ENCODE assay signal across 12 cellular contexts in genomic region chr6:10759884-10760329, GRCh38. TPM values are rescaled to one million over a fixed set of nuclear protein-coding genes. Genes with fewer than 3 reads are reported as not detected.
DNase-seq lines count a peak whose midpoint lies in the region; ATAC-seq, FAIRE-seq and TF ChIP-seq lines count a peak whose summit lies in the region.
"Had no signal": no experiment of that assay in that cellular context is flagged by ENCODE, and none has a peak within 500 bp of the region (broad histone marks: within the 10 kb centered on the region; RNA-seq: fewer than 3 reads in every experiment).

No MANE protein-coding gene starts in this region.

- in situ Hi-C loops in Caki2 (cut with HindIII; ENCODE audit: low pct_unique_long_range_greater_than_20kb, low sequenced_read_pairs): no loop called here
- in situ Hi-C loops in mammary epithelial cell (cut with MboI; ENCODE audit: low sequenced_read_pairs in 2 of 2): no loop called here

- H3K27me3 ChIP-seq in mammary epithelial cell (ENCODE audit: insufficient read depth, low read length): no peaks in the 10 kb centered on the region
- H3K27me3 ChIP-seq in lower lobe of right lung (ENCODE audit: low read depth): no peaks in the 10 kb centered on the region

- intact Hi-C loops in mammary epithelial cell (cut with micrococcal nuclease) (loop anchor here (1.0 kb wide), 5 partner anchors 13 to 66 kb away; partner anchors contain the start of genes C6orf52, PAK1IP1, TMEM14B and TMEM14C), lower lobe of right lung (cut with DNase I) (no loop called here)

- CTCF ChIA-PET in mammary epithelial cell (lab: Charles Lee; ENCODE audit: low non-redundant PET): interaction anchor here (0.6 kb wide), 1 partner anchor 37 kb away, joined by 3 read pairs; the partner anchor contains the start of gene TMEM14C

- H3K9ac ChIP-seq in mammary epithelial cell (ENCODE audit: insufficient read depth, low read length): peak overlapping the region; percentile 35

- dilution Hi-C loops in mammary epithelial cell (cut with HindIII; ENCODE audit: low sequenced_read_pairs): no loop called here

- peak overlapping the region; percentile 40 for H2AFZ ChIP-seq in mammary epithelial cell (ENCODE audit: low read depth, low read length)

- DNase-seq in Caki2 (ENCODE audit: low read depth) (peak; percentile 92), HTR-8/SVneo (ENCODE audit: insufficient read length, low spot score) (peak; percentile 34), mammary epithelial cell (peak; percentile 96), lower lobe of right lung (no peak), superior temporal gyrus (ENCODE audit: extremely low spot score) (no peak), NAMALWA (ENCODE audit: low spot score) (no peak)
- DNase-seq: activated CD4-positive, alpha-beta T cell treated with anti-CD3 and anti-CD28 coated beads for 1 hour; effector CD4-positive, alpha-beta T cell; natural killer cell; NCI-H146 had no signal

- H3K36me3 ChIP-seq in mammary epithelial cell (ENCODE audit: insufficient read depth, low read length): peaks cover 8% of the 10 kb centered on the region
- peaks cover 28% of the 10 kb centered on the region for H3K36me3 ChIP-seq in lower lobe of right lung

- peak; percentile 4 for FAIRE-seq in HTR-8/SVneo (lab: Jason Lieb, UNC)

- H3K4me3 ChIP-seq in mammary epithelial cell (replicated peaks in 1 of 3; ENCODE audit: insufficient read depth in 1 of 3, low read depth in 2 of 3, low read length in 3 of 3): peak overlapping the region in 1 of 3 experiments; percentile 15
- H3K4me3 ChIP-seq in lower lobe of right lung: no peak overlapping the region

- H3K4me1 ChIP-seq in mammary epithelial cell (ENCODE audit: insufficient read depth, low read length) (peaks cover 21% of the 10 kb centered on the region), lower lobe of right lung (peaks cover 5% of the 10 kb centered on the region)

- BruUV-seq in mammary epithelial cell (replicated peaks; lab: Mats Ljungman, UMichigan): no TSS peak

- peak; percentile 38 to 49 for ATAC-seq in lower lobe of right lung
- no peak for ATAC-seq in HG02973 (IDR thresholded peaks at IDR 0.05; ENCODE audit: unreplicated experiment)
- ATAC-seq in HG03565 (IDR thresholded peaks at IDR 0.05; ENCODE audit: unreplicated experiment): no peak

- H3K79me2 ChIP-seq in mammary epithelial cell (ENCODE audit: insufficient read depth, low read length): peaks cover 9% of the 10 kb centered on the region

- H4K20me1 ChIP-seq in mammary epithelial cell (ENCODE audit: insufficient read depth, low read length): no peaks in the 10 kb centered on the region

- WGBS in mammary epithelial cell (ENCODE audit: low coverage, missing lambda C conversion rate): 12% methylated on average over 6 of the region's 6 CpGs

- H3K27ac ChIP-seq in mammary epithelial cell (ENCODE audit: insufficient read depth, low read depth, low read length): peak overlapping the region; percentile 84
- no peak overlapping the region for H3K27ac ChIP-seq in lower lobe of right lung

- TF ChIP-seq CTCF in mammary epithelial cell (conservative IDR thresholded peaks at IDR 0.05 in 1 of 2, IDR thresholded peaks at IDR 0.05 in 1 of 2; ENCODE audit: extremely low read depth in 1 of 2, insufficient read depth in 1 of 2, low read depth in 1 of 2, low read length in 2 of 2): no peak
- TF ChIP-seq CTCF in lower lobe of right lung (IDR thresholded peaks at IDR 0.05): no peak

- H3K4me2 ChIP-seq in mammary epithelial cell (ENCODE audit: insufficient read depth, low read depth, low read length): peak overlapping the region; percentile 67

- H3K9me3 ChIP-seq in mammary epithelial cell (replicated peaks; ENCODE audit: insufficient read depth, low read length): no peaks in the 10 kb centered on the region
- no peaks in the 10 kb centered on the region for H3K9me3 ChIP-seq in lower lobe of right lung

RNA-seq across cellular contexts. Expression of gene TMEM14B, which starts 12.3 kb away (rescaled TPM):
- total RNA-seq in Caki2 (2014; rRNA removed; shearing (Covaris generic); ENCODE audit: low replicate concordance): 323 and 336 TPM in 2 replicates
- 10 to 100 TPM; 39.3 to 63.5 TPM for total RNA-seq in mammary epithelial cell
- 67.5 TPM for polyA plus RNA-seq in mammary epithelial cell
- 51.4 TPM for polyA minus RNA-seq in mammary epithelial cell
- 61.0 TPM for total RNA-seq in lower lobe of right lung

RNA-seq across cellular contexts. Expression of gene TMEM14C, which starts 37.0 kb away (rescaled TPM):
- total RNA-seq in Caki2 (2014; rRNA removed; shearing (Covaris generic); ENCODE audit: low replicate concordance): 225 and 237 TPM in 2 replicates
- total RNA-seq in mammary epithelial cell: 100 to 1,000 TPM in 1 of 2 donors, 10 to 100 TPM in 1; 90.0 to 113 TPM
- 168 TPM for polyA plus RNA-seq in mammary epithelial cell
- 42.8 TPM for polyA minus RNA-seq in mammary epithelial cell
- total RNA-seq in lower lobe of right lung: 81.9 TPM

Comparison
In these comparisons a context has a peak if more than half of its experiments do, and no peak if none do; other contexts are left out.
1. DNase-seq: peak in Caki2 (single experiment), HTR-8/SVneo (single experiment) and mammary epithelial cell (single experiment); none in lower lobe of right lung (single experiment), superior temporal gyrus (single experiment) and NAMALWA (single experiment).
2. ATAC-seq: peak in lower lobe of right lung (2 of 2); none in HG02973 (single experiment) and HG03565 (single experiment).